Comparison of ENCODE assay signal across 1 cellular context in the genomic region with DNA sequence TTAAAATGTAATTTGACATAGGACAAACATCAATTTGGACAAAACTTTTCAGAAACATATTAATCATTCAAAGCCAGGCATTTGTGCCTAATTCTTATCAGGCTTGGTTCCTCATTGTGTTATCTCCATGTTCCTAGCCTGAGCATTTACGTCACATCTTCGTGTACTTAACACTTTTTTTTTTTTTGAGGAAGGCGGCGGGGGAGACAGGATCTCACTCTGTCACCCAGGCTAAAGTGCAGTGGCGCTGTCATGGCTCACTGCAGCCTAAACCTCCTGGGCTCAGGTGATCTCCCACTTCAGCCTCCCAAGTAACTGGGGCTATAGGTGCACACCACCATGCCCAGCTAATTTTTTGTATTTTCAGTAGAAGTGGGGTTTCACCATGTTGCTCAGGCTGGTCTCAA.
TF ChIP-seq lines count a peak whose summit lies in the region.

No MANE protein-coding gene starts in this region.

TF ChIP-seq in HEK293, 187 proteins besides CTCF, POLR2A, EP300 and RAD21:
- TF ChIP-seq ZNF184 (tag by site-specific recombination; IDR thresholded peaks at IDR 0.05) (no peak), ZNF629 (tag by site-specific recombination; IDR thresholded peaks at IDR 0.05) (peak; percentile 32; the same call in 1 of the 2 replicates)
